In the genomic region with DNA sequence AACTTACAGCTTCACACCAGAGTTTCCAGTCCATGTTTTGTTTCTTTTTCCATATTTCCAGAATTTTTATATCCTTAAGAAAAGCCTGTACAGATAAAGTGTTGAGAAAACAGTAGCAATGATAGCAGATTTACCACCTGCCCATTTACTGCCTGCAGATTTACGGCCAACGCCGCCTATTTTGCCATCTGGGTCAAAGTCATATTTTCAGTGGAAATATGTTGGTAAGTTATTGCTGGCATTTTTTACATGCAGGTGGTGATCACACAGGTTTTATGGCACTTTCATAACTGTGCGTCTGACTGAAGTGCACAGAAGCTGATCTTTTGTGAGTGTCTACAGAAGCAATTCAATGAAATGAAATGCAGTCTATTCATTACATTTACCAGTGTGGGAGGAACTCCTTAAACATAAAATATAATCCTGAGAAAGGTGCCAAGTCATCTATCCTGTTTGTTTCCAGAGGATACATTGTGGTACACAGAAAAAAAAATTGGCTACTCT, we compare ENCODE assay signal across 25 cellular contexts.
DNase-seq lines count a peak whose midpoint lies in the region; ATAC-seq, FAIRE-seq and TF ChIP-seq lines count a peak whose summit lies in the region.
"Had no signal": no experiment of that assay in that cellular context is flagged by ENCODE, and none has a peak within 500 bp of the region (broad histone marks: within the 10 kb centered on the region; RNA-seq: fewer than 3 reads in every experiment).

No MANE protein-coding gene starts in this region.

- intact Hi-C loops in mucosa of descending colon (cut with DNase I, micrococcal nuclease), result no loop called here

- no peak overlapping the region for H4K8ac ChIP-seq in mesenchymal stem cell (ENCODE audit: low read length)

- no peak overlapping the region for H2BK120ac ChIP-seq in mesenchymal stem cell (ENCODE audit: low read depth, low read length)

- no peak overlapping the region for H3K14ac ChIP-seq in mesenchymal stem cell (ENCODE audit: low read length in 2 of 2)

- DNase-seq in G401 (ENCODE audit: low spot score) (peak; percentile 73), OCI-M1 (lab: John Stamatoyannopoulos, UW) (peak; percentile 18), mucosa of descending colon (peak; percentile 48 to 72 (median 63)), RWPE1 (ENCODE audit: low spot score) (no peak), mesenchymal stem cell (no peak)
- DNase-seq: 8988T; ACHN; AML-193; BE2C; CD4-positive, alpha-beta T cell; CD8-positive, alpha-beta memory T cell; DMS 273 treated with DMSO at 0.1 percent for 48 hours; DMS79; EL; GF-D8; GOT3; HCEC 1CT had no signal

- H3K4me2 ChIP-seq in mesenchymal stem cell (ENCODE audit: low read length, poor library complexity, severe bottlenecking), result no peak overlapping the region
- H3K4me2 ChIP-seq: A549 had no signal

- H2AK5ac ChIP-seq in mesenchymal stem cell (ENCODE audit: low read length, severe bottlenecking), result no peak overlapping the region

- no peak overlapping the region for H3K18ac ChIP-seq in mesenchymal stem cell (ENCODE audit: low read depth in 1 of 2, low read length in 2 of 2)

- H3K36me3 ChIP-seq in mucosa of descending colon (ENCODE audit: low read depth), result no peaks in the 10 kb centered on the region
- H3K36me3 ChIP-seq in mesenchymal stem cell (ENCODE audit: control insufficient read depth in 1 of 2, insufficient read depth in 2 of 2, low read depth in 1 of 2, low read length in 2 of 2), result no peaks in the 10 kb centered on the region
- H3K36me3 ChIP-seq: BE2C; BLaER1 treated with 17β-estradiol and CSF1 and Interleukin-3, amounts not matched to agents 10 nM and 100 nM had no signal

- peak; percentile 94 for ATAC-seq in mucosa of descending colon
- ATAC-seq in HG02870 (IDR thresholded peaks at IDR 0.05; ENCODE audit: unreplicated experiment), result no peak
- no peak for ATAC-seq in HG03139 (IDR thresholded peaks at IDR 0.05; ENCODE audit: unreplicated experiment)
- ATAC-seq: A549 had no signal

- CTCF ChIA-PET in RWPE1 (lab: Yijun Ruan, JAX), result no interaction called here

- H3K4ac ChIP-seq in mesenchymal stem cell (ENCODE audit: low read depth in 1 of 2, low read length in 2 of 2), result no peak overlapping the region

- H2BK15ac ChIP-seq in mesenchymal stem cell (ENCODE audit: low read depth, poor library complexity, severe bottlenecking), result no peak overlapping the region

- no peak overlapping the region for H3K23ac ChIP-seq in mesenchymal stem cell (ENCODE audit: low read length in 2 of 2)

- POLR2A ChIA-PET in RWPE1 (lab: Yijun Ruan, JAX; ENCODE audit: low non-redundant PET), result no interaction called here

- no peak overlapping the region for H2BK12ac ChIP-seq in mesenchymal stem cell (ENCODE audit: low read length in 2 of 2)

- TF ChIP-seq CTCF in mucosa of descending colon (IDR thresholded peaks at IDR 0.05) (no peak), RWPE1 (conservative IDR thresholded peaks at IDR 0.05; ENCODE audit: low read depth) (no peak)

- in situ Hi-C loops in G401 (cut with HindIII; ENCODE audit: low sequenced_read_pairs), result no loop called here

- WGBS in mesenchymal stem cell, result 93% methylated on average over 4 of the region's 4 CpGs

- H3K4me1 ChIP-seq in mucosa of descending colon (ENCODE audit: low read depth) (peaks cover 7% of the 10 kb centered on the region), mesenchymal stem cell (ENCODE audit: control insufficient read depth, insufficient read depth, low read depth, low read length) (no peaks in the 10 kb centered on the region)
- H3K4me1 ChIP-seq: A549, BE2C had no signal

- H3K27ac ChIP-seq in RWPE1 (no peak overlapping the region), mesenchymal stem cell (ENCODE audit: low read length, poor library complexity, severe bottlenecking) (no peak overlapping the region)
- H3K27ac ChIP-seq: A549; BLaER1 treated with 17β-estradiol and CSF1 and Interleukin-3, amounts not matched to agents 10 nM and 100 nM had no signal

- no peaks in the 10 kb centered on the region for H3K9me3 ChIP-seq in mucosa of descending colon
- no peaks in the 10 kb centered on the region for H3K9me3 ChIP-seq in mesenchymal stem cell (ENCODE audit: control insufficient read depth, low read length)
- H3K9me3 ChIP-seq: A549; BE2C; BLaER1 treated with 17β-estradiol and CSF1 and Interleukin-3, amounts not matched to agents 10 nM and 100 nM had no signal

- no peaks in the 10 kb centered on the region for H3K27me3 ChIP-seq in mesenchymal stem cell (ENCODE audit: control insufficient read depth in 1 of 2, insufficient read depth in 1 of 2, low read length in 2 of 2)
- H3K27me3 ChIP-seq: BE2C; BLaER1 treated with 17β-estradiol and CSF1 and Interleukin-3, amounts not matched to agents 10 nM and 100 nM had no signal

- H3K79me1 ChIP-seq in mesenchymal stem cell (replicated peaks; ENCODE audit: low read length, poor library complexity, severe bottlenecking), result peaks cover 7% of the 10 kb centered on the region

- H2AFZ ChIP-seq in mesenchymal stem cell (ENCODE audit: low read depth, low read length), result no peak overlapping the region

- no peak overlapping the region for H2BK5ac ChIP-seq in mesenchymal stem cell (ENCODE audit: low read depth, low read length, poor library complexity, severe bottlenecking)

- no peak overlapping the region for H4K91ac ChIP-seq in mesenchymal stem cell (ENCODE audit: low read length)

- H3K9ac ChIP-seq in mesenchymal stem cell (ENCODE audit: low read length), result no peak overlapping the region
- H3K9ac ChIP-seq: BLaER1 treated with 17β-estradiol and CSF1 and Interleukin-3, amounts not matched to agents 10 nM and 100 nM had no signal

- FAIRE-seq in colon (lab: Jason Lieb, UNC), result peak; percentile 41
- FAIRE-seq: A549, D721Med, GM12892, H54 had no signal

- H3K4me3 ChIP-seq in mucosa of descending colon, result no peak overlapping the region
- no peak overlapping the region for H3K4me3 ChIP-seq in mesenchymal stem cell (ENCODE audit: insufficient read depth in 1 of 2, low read depth in 1 of 2, low read length in 2 of 2)
- H3K4me3 ChIP-seq: A549; BLaER1 treated with 17β-estradiol and CSF1 and Interleukin-3, amounts not matched to agents 10 nM and 100 nM had no signal

Comparison
In these comparisons a context has a peak if more than half of its experiments do, and no peak if none do; other contexts are left out.
1. DNase-seq: peak in G401 (single experiment), OCI-M1 (single experiment) and mucosa of descending colon (3 of 3); none in RWPE1 (single experiment) and mesenchymal stem cell (single experiment).